In the genomic region with DNA sequence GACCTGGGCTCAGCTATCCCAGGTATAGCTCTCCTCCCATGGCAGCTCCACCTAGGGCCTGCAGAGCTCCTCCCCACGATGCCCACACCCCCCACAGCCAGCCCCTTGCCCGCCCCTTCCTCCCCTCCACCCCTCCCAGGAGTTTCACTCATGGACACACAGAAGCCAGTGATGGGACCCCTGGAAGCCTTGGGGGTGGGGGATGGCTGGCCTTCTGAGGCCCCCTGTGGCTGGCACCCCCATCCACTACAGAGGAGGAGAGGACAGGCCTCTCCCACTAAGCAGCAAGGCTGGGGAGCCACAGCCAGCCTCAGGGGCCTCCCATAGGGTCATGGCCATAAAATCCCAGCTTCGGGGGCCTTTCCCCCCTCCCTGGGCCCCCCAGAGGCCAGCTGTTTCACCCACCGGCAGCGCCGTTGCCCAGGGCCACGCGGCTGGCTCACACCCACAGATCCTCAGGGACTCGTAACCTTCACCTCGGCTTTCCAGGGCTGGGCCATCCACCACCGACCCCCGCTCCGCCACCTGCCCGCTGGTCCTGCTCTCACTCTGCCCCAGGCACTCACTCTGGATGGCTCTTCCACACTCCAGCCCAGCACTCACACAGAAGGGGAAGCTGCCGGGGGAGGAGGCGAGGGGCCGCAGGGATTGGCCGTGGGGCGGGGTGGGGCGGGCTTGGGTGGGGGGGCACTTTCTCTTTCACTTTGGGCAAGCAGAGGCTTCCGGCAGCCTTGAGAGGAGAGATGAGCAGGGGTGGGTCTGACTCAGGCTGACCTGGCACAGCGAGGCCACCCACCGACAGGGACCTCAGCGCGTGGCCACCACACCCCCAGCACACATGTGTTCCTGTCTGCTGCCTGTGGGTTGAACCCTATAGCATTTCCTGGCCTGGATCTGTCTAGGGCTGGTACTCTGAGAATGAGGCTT, we compare ENCODE assay signal across 8 cellular contexts. TPM values are rescaled to one million over a fixed set of nuclear protein-coding genes. Genes with fewer than 3 reads are reported as not detected.
A peak's percentile ranks its signal among the peaks of the same experiment; 100 is the strongest.
DNase-seq lines count a peak whose midpoint lies in the region; ATAC-seq and TF ChIP-seq lines count a peak whose summit lies in the region.

No MANE protein-coding gene starts in this region.

- H3K4me3 ChIP-seq in AG10803 (ENCODE audit: low read length) (peak overlapping the region; percentile 77), coronary artery (peak overlapping the region; percentile 87)

- peak; percentile 81 for DNase-seq in AG10803 (ENCODE audit: low read depth)
- DNase-seq in NCI-H2227 treated with DMSO at 0.1 percent for 48 hours (lab: John Stamatoyannopoulos, UW) = peak; percentile 78
- DNase-seq in activated CD4-positive, alpha-beta T cell treated with anti-CD3 and anti-CD28 coated beads, Interleukin-2, amount 10 ng/mL, durations not matched to agents 24 days and 14 days = peak; percentile 93
- DNase-seq in coronary artery (ENCODE audit: low spot score) = peak; percentile 92
- peak; percentile 72 for DNase-seq in medulla oblongata (ENCODE audit: extremely low spot score)
- DNase-seq in stimulated activated CD8-positive, alpha-beta memory T cell treated with anti-CD3 and anti-CD28 coated beads, Interleukin-12 subunit alpha, Interleukin-12 subunit beta, amount 100 ng/mL, for 24 hours (ENCODE audit: extremely low read depth) = peak; percentile 68

- H3K9me3 Mint-ChIP-seq in activated CD4-positive, alpha-beta T cell treated with anti-CD3 and anti-CD28 coated beads, Interleukin-2, amount 10 ng/mL, durations not matched to agents 24 days and 14 days = no peaks in the 10 kb centered on the region

- peak; percentile 36 for ATAC-seq in GM21529 (IDR thresholded peaks at IDR 0.05; ENCODE audit: unreplicated experiment)
- no peak for ATAC-seq in HG02970 (IDR thresholded peaks at IDR 0.05; ENCODE audit: low FRiP score, unreplicated experiment)

- TF ChIP-seq CTCF in AG10803 (conservative IDR thresholded peaks at IDR 0.05; ENCODE audit: low read length) = no peak
- no peak for TF ChIP-seq CTCF in coronary artery (IDR thresholded peaks at IDR 0.05)

- peaks cover 7% of the 10 kb centered on the region for H3K4me1 Mint-ChIP-seq in activated CD4-positive, alpha-beta T cell treated with anti-CD3 and anti-CD28 coated beads, Interleukin-2, amount 10 ng/mL, durations not matched to agents 24 days and 14 days

- H3K27ac Mint-ChIP-seq in activated CD4-positive, alpha-beta T cell treated with anti-CD3 and anti-CD28 coated beads, Interleukin-2, amount 10 ng/mL, durations not matched to agents 24 days and 14 days = peak overlapping the region; percentile 80

- no peaks in the 10 kb centered on the region for H3K27me3 Mint-ChIP-seq in activated CD4-positive, alpha-beta T cell treated with anti-CD3 and anti-CD28 coated beads, Interleukin-2, amount 10 ng/mL, durations not matched to agents 24 days and 14 days

- peaks cover 16% of the 10 kb centered on the region for H3K36me3 Mint-ChIP-seq in activated CD4-positive, alpha-beta T cell treated with anti-CD3 and anti-CD28 coated beads, Interleukin-2, amount 10 ng/mL, durations not matched to agents 24 days and 14 days (ENCODE audit: low read depth)

- peak overlapping the region; percentile 91 for H3K4me3 Mint-ChIP-seq in activated CD4-positive, alpha-beta T cell treated with anti-CD3 and anti-CD28 coated beads, Interleukin-2, amount 10 ng/mL, durations not matched to agents 24 days and 14 days

- intact Hi-C loops in activated CD4-positive, alpha-beta T cell treated with anti-CD3 and anti-CD28 coated beads, Interleukin-2, amount 10 ng/mL, durations not matched to agents 24 days and 14 days (cut with micrococcal nuclease) = loop anchor here (1.0 to 5.0 kb wide), 7 partner anchors 9 to 289 kb away; a partner anchor contains a TSS

- H3K27ac ChIP-seq in coronary artery = peak overlapping the region; percentile 66 to 86

RNA-seq across cellular contexts. Expression of a gene that starts 2.2 kb away (rescaled TPM):
- total RNA-seq in activated CD4-positive, alpha-beta T cell treated with anti-CD3 and anti-CD28 coated beads, Interleukin-2, amount 10 ng/mL, durations not matched to agents 24 days and 14 days = 84.9 and 90.3 TPM in 2 replicates

RNA-seq across cellular contexts. Expression of a gene that starts 6.0 kb away (rescaled TPM):
- 3.8 and 4.2 TPM in 2 replicates for total RNA-seq in activated CD4-positive, alpha-beta T cell treated with anti-CD3 and anti-CD28 coated beads, Interleukin-2, amount 10 ng/mL, durations not matched to agents 24 days and 14 days

RNA-seq across cellular contexts. Expression of a gene that starts 9.1 kb away (rescaled TPM):
- 28.9 and 29.6 TPM in 2 replicates for total RNA-seq in activated CD4-positive, alpha-beta T cell treated with anti-CD3 and anti-CD28 coated beads, Interleukin-2, amount 10 ng/mL, durations not matched to agents 24 days and 14 days

RNA-seq across cellular contexts. Expression of a gene that starts 13.9 kb away (rescaled TPM):
- total RNA-seq in activated CD4-positive, alpha-beta T cell treated with anti-CD3 and anti-CD28 coated beads, Interleukin-2, amount 10 ng/mL, durations not matched to agents 24 days and 14 days = 2,367 and 2,377 TPM in 2 replicates

RNA-seq across cellular contexts. Expression of a gene that starts 18.6 kb away (rescaled TPM):
- 81.7 and 82.2 TPM in 2 replicates for total RNA-seq in activated CD4-positive, alpha-beta T cell treated with anti-CD3 and anti-CD28 coated beads, Interleukin-2, amount 10 ng/mL, durations not matched to agents 24 days and 14 days
